In the genomic region with DNA sequence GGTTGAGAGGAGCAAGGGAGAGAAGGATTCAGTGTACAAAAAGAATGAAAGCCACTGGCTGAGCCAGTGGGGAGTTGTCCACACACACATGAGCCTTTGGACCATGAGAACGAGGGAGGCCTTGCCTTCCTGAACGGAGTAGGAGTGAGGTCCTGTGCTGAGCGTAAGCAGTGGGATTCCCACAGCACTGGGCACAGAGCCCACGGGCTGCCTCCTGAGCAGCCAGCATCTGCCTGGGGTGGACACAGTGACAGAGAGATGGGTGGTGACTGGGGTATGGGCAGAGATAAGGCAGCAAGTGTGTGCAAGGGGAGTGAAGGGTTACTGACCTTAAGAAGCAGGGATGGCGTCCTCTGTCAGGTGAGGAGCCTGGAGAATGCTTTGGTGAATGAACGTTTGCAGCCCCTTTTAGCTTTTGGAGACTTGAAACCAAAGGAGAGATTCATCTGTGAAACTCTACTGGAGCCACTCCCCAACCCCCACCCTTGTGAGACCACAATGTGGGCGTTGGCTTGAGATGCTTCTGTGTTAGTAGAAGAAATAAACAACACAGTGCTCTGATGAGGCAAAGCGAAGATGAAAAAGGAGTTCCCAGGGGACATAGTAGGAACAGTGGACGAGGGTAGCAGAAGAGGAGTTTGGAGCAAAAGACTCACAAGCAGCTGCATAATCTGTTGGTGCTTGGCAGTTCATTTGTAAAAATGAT, we compare ENCODE assay signal across 10 cellular contexts. TPM values are rescaled to one million over a fixed set of nuclear protein-coding genes. Genes with fewer than 3 reads are reported as not detected.
DNase-seq lines count a peak whose midpoint lies in the region; ATAC-seq lines count a peak whose summit lies in the region.
"Had no signal": no experiment of that assay in that cellular context is flagged by ENCODE, and none has a peak within 500 bp of the region (broad histone marks: within the 10 kb centered on the region; RNA-seq: fewer than 3 reads in every experiment).

No MANE protein-coding gene starts in this region.

- peaks cover 91% of the 10 kb centered on the region for H3K36me3 Mint-ChIP-seq in activated T-helper 2 cell treated with anti-CD3 and anti-CD28 coated beads, Interferon-gamma antibody, Interleukin-2, Interleukin-4, amounts not matched to agents 10 μg/mL and 5 μg/mL and 100 μg/mL, durations not matched to agents 14 hours and 24 hours and 36 hours (ENCODE audit: low read depth)
- H3K36me3 Mint-ChIP-seq in stimulated activated effector memory CD8-positive, alpha-beta T cell treated with anti-CD3 and anti-CD28 coated beads, Interleukin-12 subunit alpha, Interleukin-12 subunit beta, amount 100 ng/mL, for 72 hours = peaks cover 100% of the 10 kb centered on the region

- H3K27ac Mint-ChIP-seq in activated T-helper 2 cell treated with anti-CD3 and anti-CD28 coated beads, Interferon-gamma antibody, Interleukin-2, Interleukin-4, amounts not matched to agents 10 μg/mL and 5 μg/mL and 100 μg/mL, durations not matched to agents 14 hours and 24 hours and 36 hours = peak overlapping the region; percentile 95
- H3K27ac Mint-ChIP-seq in stimulated activated effector memory CD8-positive, alpha-beta T cell treated with anti-CD3 and anti-CD28 coated beads, Interleukin-12 subunit alpha, Interleukin-12 subunit beta, amount 100 ng/mL, for 72 hours = peak overlapping the region; percentile 97

- intact Hi-C loops in activated T-helper 2 cell treated with anti-CD3 and anti-CD28 coated beads, Interferon-gamma antibody, Interleukin-2, Interleukin-4, amounts not matched to agents 10 μg/mL and 5 μg/mL and 100 μg/mL, durations not matched to agents 14 hours and 24 hours and 36 hours (cut with micrococcal nuclease) = loop anchor here (1.0 to 5.0 kb wide), 6 partner anchors 21 to 439 kb away; partner anchors contain the start of gene FIGNL1

- H3K9me3 Mint-ChIP-seq in activated T-helper 2 cell treated with anti-CD3 and anti-CD28 coated beads, Interferon-gamma antibody, Interleukin-2, Interleukin-4, amounts not matched to agents 10 μg/mL and 5 μg/mL and 100 μg/mL, durations not matched to agents 14 hours and 24 hours and 36 hours = no peaks in the 10 kb centered on the region
- H3K9me3 Mint-ChIP-seq in stimulated activated effector memory CD8-positive, alpha-beta T cell treated with anti-CD3 and anti-CD28 coated beads, Interleukin-12 subunit alpha, Interleukin-12 subunit beta, amount 100 ng/mL, for 72 hours = no peaks in the 10 kb centered on the region

- H3K27me3 Mint-ChIP-seq in activated T-helper 2 cell treated with anti-CD3 and anti-CD28 coated beads, Interferon-gamma antibody, Interleukin-2, Interleukin-4, amounts not matched to agents 10 μg/mL and 5 μg/mL and 100 μg/mL, durations not matched to agents 14 hours and 24 hours and 36 hours (ENCODE audit: low read depth) = no peaks in the 10 kb centered on the region

- no peaks in the 10 kb centered on the region for H3K9me3 ChIP-seq in KOPT-K1 (ENCODE audit: insufficient read depth, low read length, poor library complexity, severe bottlenecking)
- H3K9me3 ChIP-seq: esophagus squamous epithelium had no signal

- H3K4me3 Mint-ChIP-seq in activated T-helper 2 cell treated with anti-CD3 and anti-CD28 coated beads, Interferon-gamma antibody, Interleukin-2, Interleukin-4, amounts not matched to agents 10 μg/mL and 5 μg/mL and 100 μg/mL, durations not matched to agents 14 hours and 24 hours and 36 hours (ENCODE audit: low read depth) = peak overlapping the region; percentile 71
- peak overlapping the region; percentile 73 for H3K4me3 Mint-ChIP-seq in stimulated activated effector memory CD8-positive, alpha-beta T cell treated with anti-CD3 and anti-CD28 coated beads, Interleukin-12 subunit alpha, Interleukin-12 subunit beta, amount 100 ng/mL, for 72 hours

- peaks cover 84% of the 10 kb centered on the region for H3K4me1 Mint-ChIP-seq in activated T-helper 2 cell treated with anti-CD3 and anti-CD28 coated beads, Interferon-gamma antibody, Interleukin-2, Interleukin-4, amounts not matched to agents 10 μg/mL and 5 μg/mL and 100 μg/mL, durations not matched to agents 14 hours and 24 hours and 36 hours (ENCODE audit: low read depth)
- H3K4me1 Mint-ChIP-seq in stimulated activated effector memory CD8-positive, alpha-beta T cell treated with anti-CD3 and anti-CD28 coated beads, Interleukin-12 subunit alpha, Interleukin-12 subunit beta, amount 100 ng/mL, for 72 hours = peaks cover 89% of the 10 kb centered on the region

- ATAC-seq in GM19395 (IDR thresholded peaks at IDR 0.05; ENCODE audit: unreplicated experiment) = peak; percentile 59
- peak; percentile 25 for ATAC-seq in stimulated activated effector memory CD8-positive, alpha-beta T cell treated with anti-CD3 and anti-CD28 coated beads, Interleukin-12 subunit alpha, Interleukin-12 subunit beta, amount 100 ng/mL, for 72 hours
- ATAC-seq in HG03045 (IDR thresholded peaks at IDR 0.05; ENCODE audit: unreplicated experiment) = no peak

- H3K27ac ChIP-seq in KOPT-K1 (ENCODE audit: low read depth, low read length, poor library complexity, severe bottlenecking) = peak overlapping the region; percentile 39
- H3K27ac ChIP-seq: esophagus squamous epithelium had no signal

- H3K36me3 ChIP-seq in KOPT-K1 (ENCODE audit: insufficient read depth, low read length) = peaks cover 99% of the 10 kb centered on the region
- H3K36me3 ChIP-seq: esophagus squamous epithelium had no signal

- DNase-seq in activated T-helper 2 cell treated with anti-CD3 and anti-CD28 coated beads, Interferon-gamma antibody, Interleukin-2, Interleukin-4, amounts not matched to agents 10 μg/mL and 5 μg/mL and 100 μg/mL, durations not matched to agents 14 hours and 24 hours and 36 hours (ENCODE audit: low spot score) = peak; percentile 62
- peak in 1 of 2 donors; percentile 76 for DNase-seq in stimulated activated effector memory CD8-positive, alpha-beta T cell treated with anti-CD3 and anti-CD28 coated beads, Interleukin-12 subunit alpha, Interleukin-12 subunit beta, amount 100 ng/mL, for 72 hours (ENCODE audit: low spot score in 2 of 2)
- DNase-seq in Ammon's horn (ENCODE audit: low spot score) (no peak), SKM-1 (lab: John Stamatoyannopoulos, UW; ENCODE audit: unreplicated experiment) (no peak), kidney tubule cell (ENCODE audit: low spot score) (no peak)
- DNase-seq: esophagus squamous epithelium, NCI-H69 had no signal

RNA-seq across cellular contexts. Expression of gene FIGNL1, which starts 56.5 kb away (rescaled TPM):
- total RNA-seq in activated T-helper 2 cell treated with anti-CD3 and anti-CD28 coated beads, Interferon-gamma antibody, Interleukin-2, Interleukin-4, amounts not matched to agents 10 μg/mL and 5 μg/mL and 100 μg/mL, durations not matched to agents 14 hours and 24 hours and 36 hours = 40.0 and 42.5 TPM in 2 replicates
